Comparison of ENCODE assay signal across 8 cellular contexts in genomic region chr1:180545991-180546390, GRCh38. TPM values are rescaled to one million over a fixed set of nuclear protein-coding genes. Genes with fewer than 3 reads are reported as not detected.
"Had no signal": no experiment of that assay in that cellular context is flagged by ENCODE, and none has a peak within 500 bp of the region (broad histone marks: within the 10 kb centered on the region; RNA-seq: fewer than 3 reads in every experiment).

No MANE protein-coding gene starts in this region.

- H3K4me1 Mint-ChIP-seq: IgD-negative memory B cell had no signal

- DNase-seq: H9, HCEC 1CT had no signal

- H2AFZ ChIP-seq: GM23338 had no signal

- H3K27ac ChIP-seq: HL-60 had no signal

- H3K4me3 ChIP-seq: GM23338 had no signal

- H3K4me3 Mint-ChIP-seq: GM23338, H9, IgD-negative memory B cell had no signal

- H3K27ac Mint-ChIP-seq: GM23338, H9, IgD-negative memory B cell had no signal

- H3K9me3 Mint-ChIP-seq: GM23338, H9, IgD-negative memory B cell had no signal

- FAIRE-seq: H1, H54, HepG2 had no signal

- H3K27me3 Mint-ChIP-seq: IgD-negative memory B cell had no signal

- H3K4me2 ChIP-seq: GM23338 had no signal

- H3K36me3 Mint-ChIP-seq: IgD-negative memory B cell had no signal

- ATAC-seq: GM23338, HepG2 had no signal

RNA-seq across cellular contexts. Expression of gene OVAAL, which starts 12.8 kb away (rescaled TPM):
- total RNA-seq: GM23338, H1, H9, HepG2 had no signal
- polyA plus RNA-seq: GM23338, H1, IgD-negative memory B cell had no signal
